ENCODE assay signal across 8 cellular contexts in the genomic region with DNA sequence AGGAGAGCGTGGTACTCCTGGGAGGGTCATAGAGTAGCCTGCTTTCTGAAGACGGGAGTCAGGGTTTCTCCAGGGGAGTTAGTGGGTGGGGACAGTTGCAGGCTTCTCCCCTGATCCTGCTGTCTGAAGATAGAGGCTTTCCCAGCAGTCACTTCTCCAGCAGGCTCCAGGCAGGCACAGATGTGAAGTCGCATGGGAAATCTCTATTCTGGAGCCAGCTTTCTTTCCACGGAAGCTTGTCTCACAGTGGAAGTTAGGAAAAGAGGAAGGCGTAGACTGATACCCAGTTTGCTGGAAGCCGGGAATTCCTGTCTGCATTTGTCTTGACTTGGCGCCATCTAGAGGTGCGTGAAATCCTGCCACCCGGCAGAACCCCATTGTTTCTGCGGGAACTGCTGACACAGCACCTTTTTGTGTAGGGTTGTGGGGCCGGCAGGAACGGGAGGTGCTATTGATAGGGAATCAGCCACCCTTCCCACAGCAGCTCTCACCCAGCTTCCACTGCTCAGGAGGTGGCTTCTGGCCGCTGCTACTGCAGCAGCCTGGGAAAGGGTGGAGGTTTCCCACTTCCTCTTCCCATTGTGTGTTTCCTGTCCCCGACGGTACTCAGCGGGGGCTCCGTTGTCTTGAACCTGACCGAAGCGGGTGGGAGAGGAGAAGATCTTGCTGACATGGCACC. TPM values are rescaled to one million over a fixed set of nuclear protein-coding genes. Genes with fewer than 3 reads are reported as not detected.
DNase-seq lines count a peak whose midpoint lies in the region; ATAC-seq, FAIRE-seq and TF ChIP-seq lines count a peak whose summit lies in the region.

No MANE protein-coding gene starts in this region.

- DNase-seq in DMS 273 treated with DMSO at 0.1 percent for 48 hours (lab: John Stamatoyannopoulos, UW), result peak; percentile 30
- DNase-seq in LoVo (ENCODE audit: low spot score), result peak; percentile 72
- DNase-seq in SK-N-DZ (ENCODE audit: low spot score), result peak; percentile 47
- peak; percentile 61 for DNase-seq in activated naive CD4-positive, alpha-beta T cell treated with anti-CD3 and anti-CD28 coated beads, Interleukin-2, amount 50 U/mL, for 16 hours
- peak; percentile 85 for DNase-seq in glutamatergic neuron
- peak; percentile 69 to 87 (median 78) for DNase-seq in pancreas
- peak; percentile 78 to 89 for DNase-seq in tibial nerve (ENCODE audit: low spot score in 2 of 2)

- TF ChIP-seq CTCF in glutamatergic neuron (IDR thresholded peaks at IDR 0.05; ENCODE audit: partially characterized antibody, unreplicated experiment), result peak; percentile 65
- TF ChIP-seq CTCF in pancreas (IDR thresholded peaks at IDR 0.05), result peak; percentile 69 to 79 (median 74)
- TF ChIP-seq CTCF in tibial nerve (IDR thresholded peaks at IDR 0.05), result peak; percentile 77 to 95 (median 86)

- no peaks in the 10 kb centered on the region for H3K27me3 ChIP-seq in pancreas
- H3K27me3 ChIP-seq in tibial nerve, result no peaks in the 10 kb centered on the region

- H3K4me1 Mint-ChIP-seq in glutamatergic neuron (ENCODE audit: low read depth, unreplicated experiment), result peaks cover 22% of the 10 kb centered on the region

- H3K36me3 Mint-ChIP-seq in glutamatergic neuron (ENCODE audit: unreplicated experiment), result no peaks in the 10 kb centered on the region

- FAIRE-seq in pancreas (lab: Jason Lieb, UNC), result no peak

- peaks cover 0 to 8% (median 6%) of the 10 kb centered on the region in 3 donors for H3K4me1 ChIP-seq in pancreas
- peaks cover 0 to 44% (median 15%) of the 10 kb centered on the region in 4 donors for H3K4me1 ChIP-seq in tibial nerve

- H3K4me3 Mint-ChIP-seq in glutamatergic neuron (ENCODE audit: unreplicated experiment), result peak overlapping the region; percentile 56

- peak; percentile 52 to 87 for TF ChIP-seq EP300 in tibial nerve (IDR thresholded peaks at IDR 0.05)

- WGBS in pancreas, 2 donors, result 25 to 29% methylated on average over 19 of the region's 19 CpGs
- 5% methylated on average over 16 to 19 of the region's 19 CpGs for WGBS in tibial nerve, 2 donors

- intact Hi-C loops in pancreas (cut with DNase I), result loop anchor here in 2 of 3 donors (5.0 to 10.0 kb wide), 2 partner anchors 134 to 236 kb away; no protein-coding TSS in a partner anchor

- H3K36me3 ChIP-seq in pancreas, result no peaks in the 10 kb centered on the region
- H3K36me3 ChIP-seq in tibial nerve, result peaks cover 0 to 59% (median 0%) of the 10 kb centered on the region in 3 donors

- H3K27ac ChIP-seq in pancreas (peak overlapping the region in 1 of 4 donors; percentile 29), tibial nerve (peak overlapping the region; percentile 22 to 83 (median 54))

- no peak overlapping the region for H3K4me3 ChIP-seq in pancreas
- H3K4me3 ChIP-seq in tibial nerve, result no peak overlapping the region

- peak overlapping the region; percentile 84 for H3K27ac Mint-ChIP-seq in glutamatergic neuron (ENCODE audit: unreplicated experiment)

- H3K9me3 ChIP-seq in pancreas (no peaks in the 10 kb centered on the region), tibial nerve (no peaks in the 10 kb centered on the region)

- peaks cover 20% of the 10 kb centered on the region for H3K27me3 Mint-ChIP-seq in glutamatergic neuron (ENCODE audit: unreplicated experiment)

- TF ChIP-seq POLR2A in tibial nerve (IDR thresholded peaks at IDR 0.05), result no peak

- peaks cover 6% of the 10 kb centered on the region for H3K9me3 Mint-ChIP-seq in glutamatergic neuron (ENCODE audit: unreplicated experiment)

- ATAC-seq in pancreas, result peak; percentile 75 to 86 (median 82)
- no peak for ATAC-seq in GM18909 (IDR thresholded peaks at IDR 0.05; ENCODE audit: poor library complexity, unreplicated experiment)

RNA-seq across cellular contexts. Expression of a gene that starts 28.5 kb away (rescaled TPM):
- 0.72 and 0.76 TPM in 2 replicates for polyA plus RNA-seq in SK-N-DZ (2014; cell fraction: cytosol; rRNA removed)
- 0.98 TPM in 1 of 2 replicates, not detected in the other for polyA plus RNA-seq in SK-N-DZ (2014; cell fraction: nucleus; rRNA removed)
- total RNA-seq in glutamatergic neuron (ENCODE audit: unreplicated experiment) (1.7 TPM), pancreas (under 1 TPM; 0.12 to 0.42 (median 0.23) TPM), tibial nerve (under 1 TPM in 2 of 4 donors, not detected in 2; 0.39 to 0.42 TPM)
- under 1 TPM; 0.46 to 0.49 TPM for polyA plus RNA-seq in pancreas

RNA-seq across cellular contexts. Expression of a gene that starts 57.3 kb away (rescaled TPM):
- polyA plus RNA-seq in SK-N-DZ (2014; cell fraction: cytosol; rRNA removed), result 109 and 113 TPM in 2 replicates
- 54.3 and 58.0 TPM in 2 replicates for polyA plus RNA-seq in SK-N-DZ (2014; cell fraction: nucleus; rRNA removed)
- 31.0 TPM for total RNA-seq in glutamatergic neuron (ENCODE audit: unreplicated experiment)
- total RNA-seq in pancreas, result 10 to 100 TPM; 11.9 to 17.8 (median 13.6) TPM
- 1 to 10 TPM; 3.4 to 6.0 TPM for polyA plus RNA-seq in pancreas
- 10 to 100 TPM; 37.5 to 78.5 (median 66.8) TPM for total RNA-seq in tibial nerve

Comparison
In these comparisons a context has a peak if more than half of its experiments do, and no peak if none do; other contexts are left out.
1. DNase-seq: peak in every context shown above with its lines; median percentile 85 in glutamatergic neuron; 84 in tibial nerve; 78 in pancreas; 72 in LoVo; 61 in activated naive CD4-positive, alpha-beta T cell treated with anti-CD3 and anti-CD28 coated beads, Interleukin-2, amount 50 U/mL, for 16 hours; 47 in SK-N-DZ; 30 in DMS 273 treated with DMSO at 0.1 percent for 48 hours.